Comparison of ENCODE assay signal across 1 cellular context in the genomic region with DNA sequence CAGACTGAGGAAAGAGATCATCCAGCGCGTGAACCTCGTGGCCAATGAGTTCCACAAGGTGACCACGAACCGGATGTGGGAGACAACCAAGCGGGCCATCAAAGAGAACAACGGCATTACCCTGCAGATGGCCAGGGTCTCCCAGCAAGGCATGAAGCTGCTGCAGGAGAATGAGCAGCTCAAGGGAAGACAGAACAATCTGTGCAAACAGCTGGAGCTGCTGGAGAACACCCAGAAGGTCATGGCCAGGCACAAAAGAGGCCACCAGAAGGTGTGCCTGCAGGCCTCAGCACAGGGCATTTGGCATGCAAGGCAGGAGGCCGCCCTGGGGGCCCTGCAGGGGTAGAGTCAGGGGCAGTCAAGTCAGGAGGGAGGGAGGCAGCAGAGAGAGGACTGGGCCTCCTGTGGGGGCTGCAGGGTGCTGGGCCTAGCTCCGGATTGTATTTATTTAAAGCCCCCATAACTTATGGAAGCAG.
TF ChIP-seq lines count a peak whose summit lies in the region.

No MANE protein-coding gene starts in this region.

TF ChIP-seq in H1, 55 proteins besides CTCF, POLR2A, EP300 and RAD21:
- TF ChIP-seq SIX5 (IDR thresholded peaks at IDR 0.05; ENCODE audit: low read depth, low read length) (no peak), SAP30 (IDR thresholded peaks at IDR 0.05; ENCODE audit: insufficient read depth, insufficient replicate concordance, low read length) (no peak), FOSL1 (IDR thresholded peaks at IDR 0.05; ENCODE audit: insufficient read depth, low read depth, low read length) (no peak), TEAD4 (IDR thresholded peaks at IDR 0.05; ENCODE audit: low read depth, low read length) (no peak), CTBP2 (IDR thresholded peaks at IDR 0.05; ENCODE audit: borderline replicate concordance, insufficient read depth, insufficient read length, low read length) (no peak), BRCA1 (IDR thresholded peaks at IDR 0.05; ENCODE audit: low read depth, low read length) (no peak), SIN3A (conservative IDR thresholded peaks at IDR 0.05 in 1 of 2, IDR thresholded peaks at IDR 0.05 in 1 of 2; ENCODE audit: low read depth in 1 of 2, low read length in 2 of 2) (no peak), JUN (IDR thresholded peaks at IDR 0.05; ENCODE audit: low read depth, low read length) (no peak), JUND (IDR thresholded peaks at IDR 0.05; ENCODE audit: low read length) (no peak), SP1 (IDR thresholded peaks at IDR 0.05; ENCODE audit: low read depth, low read length) (no peak), SUZ12 (IDR thresholded peaks at IDR 0.05; ENCODE audit: low read length) (no peak), PHF8 (conservative IDR thresholded peaks at IDR 0.05; ENCODE audit: low read depth, low read length) (no peak), HDAC6 (IDR thresholded peaks at IDR 0.05; ENCODE audit: low read depth, low read length) (no peak), MAFK (IDR thresholded peaks at IDR 0.05; ENCODE audit: low read depth, low read length) (no peak), BACH1 (IDR thresholded peaks at IDR 0.05; ENCODE audit: low read length) (no peak), CEBPB (IDR thresholded peaks at IDR 0.05; ENCODE audit: low read depth, low read length) (no peak), KDM4A (IDR thresholded peaks at IDR 0.05; ENCODE audit: low read depth, low read length, severe bottlenecking) (no peak), TAF7 (optimal IDR thresholded peaks at IDR 0.05; ENCODE audit: borderline replicate concordance, low read depth, low read length) (no peak), RNF2 (IDR thresholded peaks at IDR 0.05; ENCODE audit: borderline replicate concordance, low read depth, low read length, missing control alignments, poor library complexity, severe bottlenecking) (no peak)
- TF ChIP-seq, protein P1, sequence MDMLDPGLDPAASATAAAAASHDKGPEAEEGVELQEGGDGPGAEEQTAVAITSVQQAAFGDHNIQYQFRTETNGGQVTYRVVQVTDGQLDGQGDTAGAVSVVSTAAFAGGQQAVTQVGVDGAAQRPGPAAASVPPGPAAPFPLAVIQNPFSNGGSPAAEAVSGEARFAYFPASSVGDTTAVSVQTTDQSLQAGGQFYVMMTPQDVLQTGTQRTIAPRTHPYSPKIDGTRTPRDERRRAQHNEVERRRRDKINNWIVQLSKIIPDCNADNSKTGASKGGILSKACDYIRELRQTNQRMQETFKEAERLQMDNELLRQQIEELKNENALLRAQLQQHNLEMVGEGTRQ (IDR thresholded peaks at IDR 0.05; ENCODE audit: low read length) = no peak
TF ChIP-seq in H1: peak in this region for 0.
